In genomic region chr1:234478481-234479309, GRCh38 we compare ENCODE assay signal across 8 cellular contexts. TPM values are rescaled to one million over a fixed set of nuclear protein-coding genes. Genes with fewer than 3 reads are reported as not detected.
DNase-seq lines count a peak whose midpoint lies in the region; ATAC-seq and TF ChIP-seq lines count a peak whose summit lies in the region.

A gene with protein sequence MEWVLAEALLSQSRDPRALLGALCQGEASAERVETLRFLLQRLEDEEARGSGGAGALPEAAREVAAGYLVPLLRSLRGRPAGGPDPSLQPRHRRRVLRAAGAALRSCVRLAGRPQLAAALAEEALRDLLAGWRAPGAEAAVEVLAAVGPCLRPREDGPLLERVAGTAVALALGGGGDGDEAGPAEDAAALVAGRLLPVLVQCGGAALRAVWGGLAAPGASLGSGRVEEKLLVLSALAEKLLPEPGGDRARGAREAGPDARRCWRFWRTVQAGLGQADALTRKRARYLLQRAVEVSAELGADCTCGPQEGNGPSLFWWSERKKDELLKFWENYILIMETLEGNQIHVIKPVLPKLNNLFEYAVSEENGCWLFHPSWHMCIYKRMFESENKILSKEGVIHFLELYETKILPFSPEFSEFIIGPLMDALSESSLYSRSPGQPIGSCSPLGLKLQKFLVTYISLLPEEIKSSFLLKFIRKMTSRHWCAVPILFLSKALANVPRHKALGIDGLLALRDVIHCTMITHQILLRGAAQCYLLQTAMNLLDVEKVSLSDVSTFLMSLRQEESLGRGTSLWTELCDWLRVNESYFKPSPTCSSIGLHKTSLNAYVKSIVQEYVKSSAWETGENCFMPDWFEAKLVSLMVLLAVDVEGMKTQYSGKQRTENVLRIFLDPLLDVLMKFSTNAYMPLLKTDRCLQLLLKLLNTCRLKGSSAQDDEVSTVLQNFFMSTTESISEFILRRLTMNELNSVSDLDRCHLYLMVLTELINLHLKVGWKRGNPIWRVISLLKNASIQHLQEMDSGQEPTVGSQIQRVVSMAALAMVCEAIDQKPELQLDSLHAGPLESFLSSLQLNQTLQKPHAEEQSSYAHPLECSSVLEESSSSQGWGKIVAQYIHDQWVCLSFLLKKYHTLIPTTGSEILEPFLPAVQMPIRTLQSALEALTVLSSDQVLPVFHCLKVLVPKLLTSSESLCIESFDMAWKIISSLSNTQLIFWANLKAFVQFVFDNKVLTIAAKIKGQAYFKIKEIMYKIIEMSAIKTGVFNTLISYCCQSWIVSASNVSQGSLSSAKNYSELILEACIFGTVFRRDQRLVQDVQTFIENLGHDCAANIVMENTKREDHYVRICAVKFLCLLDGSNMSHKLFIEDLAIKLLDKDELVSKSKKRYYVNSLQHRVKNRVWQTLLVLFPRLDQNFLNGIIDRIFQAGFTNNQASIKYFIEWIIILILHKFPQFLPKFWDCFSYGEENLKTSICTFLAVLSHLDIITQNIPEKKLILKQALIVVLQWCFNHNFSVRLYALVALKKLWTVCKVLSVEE (N-terminal part only) (minus strand): TSS chr1:234479179. CDS start chr1:234479103, 76 bp downstream.

- peak within 1 kb of the TSS; percentile 83 for H3K27ac ChIP-seq in HL-60 (replicated peaks)

- DNase-seq in COR-L47 (lab: John Stamatoyannopoulos, UW) (peak; percentile 83), HL-60 (ENCODE audit: low read depth in 1 of 2, low spot score in 1 of 2) (peak; percentile 72 to 78), NOMO-1 (lab: John Stamatoyannopoulos, UW; ENCODE audit: unreplicated experiment in 2 of 2) (peak; percentile 66 to 85), midbrain (lab: John Stamatoyannopoulos, UW) (peak; percentile 72)
- peak; percentile 17 for DNase-seq in activated CD8-positive, alpha-beta memory T cell treated with anti-CD3 and anti-CD28 coated beads, Interleukin-2, amount 50 U/mL, for 1 hour (ENCODE audit: extremely low read depth)
- DNase-seq in stimulated activated CD8-positive, alpha-beta memory T cell treated with anti-CD3 and anti-CD28 coated beads, Interleukin-2, amount 100 ng/mL, for 1 hour (ENCODE audit: low read depth in 2 of 2) = peak; percentile 42 to 43

- in situ Hi-C loops in endometrial microvascular endothelial cells (cut with HindIII; ENCODE audit: inconsistent ontology term, low pct_unique_long_range_greater_than_20kb, low sequenced_read_pairs) = no loop called here

- H3K27me3 ChIP-seq in HL-60 (ENCODE audit: insufficient read depth, poor library complexity, severe bottlenecking) = no peaks in the 10 kb centered on the region

- peak within 1 kb of the TSS; percentile 59 for H3K4me3 ChIP-seq in HL-60 (replicated peaks; ENCODE audit: insufficient read depth, low read length)

- peak; percentile 66 for ATAC-seq in GM19463 (IDR thresholded peaks at IDR 0.05; ENCODE audit: unreplicated experiment)

- no peak for TF ChIP-seq CTCF in HL-60 (IDR thresholded peaks at IDR 0.05; ENCODE audit: insufficient read depth, low read length)

RNA-seq across cellular contexts. Expression of the gene that starts here (rescaled TPM):
- 13.8 TPM for total RNA-seq in endometrial microvascular endothelial cells (ENCODE audit: inconsistent ontology term)

Comparison
In these comparisons a context has a peak if more than half of its experiments do, and no peak if none do; other contexts are left out.
1. Peak in every context shown above with its lines: DNase-seq, ATAC-seq, H3K4me3 ChIP-seq and H3K27ac ChIP-seq.
2. DNase-seq: peak in every context shown above with its lines; median percentile 83 in COR-L47; 76 in NOMO-1; 75 in HL-60; 72 in midbrain; 42 in stimulated activated CD8-positive, alpha-beta memory T cell treated with anti-CD3 and anti-CD28 coated beads, Interleukin-2, amount 100 ng/mL, for 1 hour; 17 in activated CD8-positive, alpha-beta memory T cell treated with anti-CD3 and anti-CD28 coated beads, Interleukin-2, amount 50 U/mL, for 1 hour.